Comparison of ENCODE assay signal across 8 cellular contexts in the genomic region with DNA sequence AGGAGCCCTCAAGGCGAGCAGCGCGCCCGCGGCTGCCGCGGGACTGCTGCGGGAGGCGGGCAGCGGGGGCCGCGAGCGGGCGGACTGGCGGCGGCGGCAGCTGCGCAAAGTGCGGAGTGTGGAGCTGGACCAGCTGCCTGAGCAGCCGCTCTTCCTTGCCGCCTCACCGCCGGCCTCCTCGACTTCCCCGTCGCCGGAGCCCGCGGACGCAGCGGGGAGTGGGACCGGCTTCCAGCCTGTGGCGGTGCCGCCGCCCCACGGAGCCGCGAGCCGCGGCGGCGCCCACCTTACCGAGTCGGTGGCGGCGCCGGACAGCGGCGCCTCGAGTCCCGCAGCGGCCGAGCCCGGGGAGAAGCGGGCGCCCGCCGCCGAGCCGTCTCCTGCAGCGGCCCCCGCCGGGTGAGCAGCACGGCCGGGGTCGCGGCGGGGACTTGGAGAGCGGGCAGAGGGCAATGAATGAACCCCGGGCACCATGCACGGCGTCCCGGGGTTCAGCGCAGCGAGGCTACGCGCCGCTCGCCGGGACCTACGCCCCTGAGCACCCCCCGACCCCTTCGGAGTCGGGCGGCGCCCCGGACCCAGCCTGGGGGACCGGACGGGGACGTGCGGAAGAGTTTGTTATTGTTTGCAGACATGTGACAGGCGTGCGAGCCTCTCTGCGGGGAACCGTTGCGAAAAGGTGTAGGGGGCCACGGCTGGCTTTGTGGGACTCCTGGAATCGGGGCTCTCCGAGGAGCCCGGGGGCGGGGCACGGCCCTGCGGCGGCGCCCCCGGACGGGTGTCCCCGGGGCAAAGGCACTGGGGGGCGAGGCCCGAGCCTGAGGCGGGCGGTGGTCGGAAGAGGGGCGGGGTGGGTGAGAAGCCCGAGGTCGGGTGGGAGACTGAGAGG. TPM values are rescaled to one million over a fixed set of nuclear protein-coding genes. Genes with fewer than 3 reads are reported as not detected.
DNase-seq lines count a peak whose midpoint lies in the region; ATAC-seq and TF ChIP-seq lines count a peak whose summit lies in the region.

No MANE protein-coding gene starts in this region.

- peak overlapping the region; percentile 72 for H3K4me3 ChIP-seq in GM08714 (ENCODE audit: low read length)
- peak overlapping the region; percentile 27 for H3K4me3 ChIP-seq in KMS-11 (IDR thresholded peaks at IDR 0.05; ENCODE audit: insufficient read depth, low read depth, low read length)
- peak overlapping the region; percentile 83 for H3K4me3 ChIP-seq in effector memory CD4-positive, alpha-beta T cell (ENCODE audit: insufficient read depth, low read depth, low read length, poor library complexity, severe bottlenecking)
- peak overlapping the region; percentile 83 for H3K4me3 ChIP-seq in mucosa of descending colon

- peak overlapping the region; percentile 80 for H3K9ac ChIP-seq in KMS-11

- peak; percentile 15 to 20 for DNase-seq in activated CD4-positive, alpha-beta T cell treated with anti-CD3 and anti-CD28 coated beads, Interleukin-2, amount 50 U/mL, for 4 hours
- DNase-seq in effector memory CD4-positive, alpha-beta T cell, result peak; percentile 12 to 28 (median 24)
- DNase-seq in mucosa of descending colon (peak; percentile 58 to 73 (median 72)), substantia nigra (lab: John Stamatoyannopoulos, UW) (peak in 29 of 49 donors; percentile 41 to 92 (median 64)), NCI-H2171 treated with DMSO at 0.1 percent for 48 hours (lab: John Stamatoyannopoulos, UW) (no peak)

- peak overlapping the region; percentile 56; the same call in 1 of the 2 replicates for H3K4me2 ChIP-seq in KMS-11

- H3K9me3 ChIP-seq in effector memory CD4-positive, alpha-beta T cell (ENCODE audit: control insufficient read depth, low read length), result no peaks in the 10 kb centered on the region
- no peaks in the 10 kb centered on the region for H3K9me3 ChIP-seq in mucosa of descending colon

- no peaks in the 10 kb centered on the region for H3K27me3 ChIP-seq in KMS-11 (ENCODE audit: insufficient read depth, low read depth)
- H3K27me3 ChIP-seq in effector memory CD4-positive, alpha-beta T cell (replicated peaks; ENCODE audit: control insufficient read depth, insufficient read depth, low read length, poor library complexity, severe bottlenecking), result no peaks in the 10 kb centered on the region

- H3K27ac ChIP-seq in KMS-11, result peak overlapping the region; percentile 85
- peak overlapping the region; percentile 93 for H3K27ac ChIP-seq in effector memory CD4-positive, alpha-beta T cell (ENCODE audit: insufficient read depth, low read length, poor library complexity, severe bottlenecking)
- H3K27ac ChIP-seq in substantia nigra (ENCODE audit: low read depth, low read length, poor library complexity, severe bottlenecking), result peak overlapping the region; percentile 76

- intact Hi-C loops in mucosa of descending colon (cut with DNase I, micrococcal nuclease), result no loop called here

- H3K4me1 ChIP-seq in KMS-11 (ENCODE audit: low read depth, poor library complexity, severe bottlenecking), result peaks cover 51% of the 10 kb centered on the region
- H3K4me1 ChIP-seq in effector memory CD4-positive, alpha-beta T cell (ENCODE audit: control insufficient read depth, insufficient read depth, low read length, poor library complexity, severe bottlenecking), result peaks cover 5% of the 10 kb centered on the region
- H3K4me1 ChIP-seq in mucosa of descending colon (ENCODE audit: low read depth), result peaks cover 17% of the 10 kb centered on the region

- peak; percentile 31 for ATAC-seq in GM21825 (IDR thresholded peaks at IDR 0.05; ENCODE audit: unreplicated experiment)
- peak; percentile 43 for ATAC-seq in mucosa of descending colon

- peak overlapping the region; percentile 50 for H2AFZ ChIP-seq in KMS-11 (ENCODE audit: low read depth)

- no peak for TF ChIP-seq CTCF in KMS-11 (conservative IDR thresholded peaks at IDR 0.05; ENCODE audit: low read depth, low read length)
- no peak for TF ChIP-seq CTCF in mucosa of descending colon (IDR thresholded peaks at IDR 0.05)

- H4K20me1 ChIP-seq in KMS-11 (ENCODE audit: insufficient read depth), result no peaks in the 10 kb centered on the region

- H3K36me3 ChIP-seq in KMS-11 (ENCODE audit: insufficient read depth), result no peaks in the 10 kb centered on the region
- H3K36me3 ChIP-seq in effector memory CD4-positive, alpha-beta T cell (ENCODE audit: control insufficient read depth, insufficient read depth, low read length), result no peaks in the 10 kb centered on the region
- no peaks in the 10 kb centered on the region for H3K36me3 ChIP-seq in mucosa of descending colon (ENCODE audit: low read depth)

- peaks cover 50% of the 10 kb centered on the region for H3K79me2 ChIP-seq in KMS-11 (ENCODE audit: insufficient read depth, low read depth)

RNA-seq across cellular contexts. Expression of a gene that starts 0.6 kb away (rescaled TPM):
- 10 to 100 TPM; 11.1 to 12.2 (median 11.5) TPM for total RNA-seq in mucosa of descending colon

Comparison
In these comparisons a context has a peak if more than half of its experiments do, and no peak if none do; other contexts are left out.
1. H3K4me3 ChIP-seq: peak in every context shown above with its lines; median percentile 83 in effector memory CD4-positive, alpha-beta T cell; 83 in mucosa of descending colon; 72 in GM08714; 27 in KMS-11.